ENCODE assay signal across 8 cellular contexts in the genomic region with DNA sequence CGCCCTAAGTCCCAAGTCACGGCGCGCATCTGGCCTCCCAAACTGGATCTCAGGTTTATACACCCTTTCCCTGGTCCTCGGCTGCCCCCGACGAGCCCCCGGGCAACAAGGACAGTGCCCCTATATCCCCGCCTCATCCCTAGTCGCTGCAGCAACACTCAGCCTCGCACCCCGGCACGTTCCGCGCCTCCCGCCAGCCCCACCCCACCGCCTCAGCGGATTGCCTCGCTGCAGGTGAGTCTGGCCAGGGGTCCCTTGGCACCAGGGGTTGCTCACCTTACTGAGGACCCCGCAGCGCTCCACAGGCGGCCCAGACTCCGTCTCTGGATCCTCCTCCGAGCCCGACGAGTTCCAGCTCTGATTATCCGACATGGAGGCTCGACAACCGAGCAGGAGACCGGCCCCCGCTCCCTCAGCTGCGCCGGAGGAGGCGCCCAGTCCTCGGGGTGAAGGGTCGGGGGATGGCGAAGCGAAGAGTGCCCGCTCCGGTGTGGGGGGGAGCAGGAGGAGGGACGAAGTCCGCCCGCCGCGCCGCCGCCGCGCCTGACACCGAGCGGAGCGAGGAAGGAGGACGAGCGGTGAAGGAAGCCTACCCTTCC. TPM values are rescaled to one million over a fixed set of nuclear protein-coding genes. Genes with fewer than 3 reads are reported as not detected.
A peak's percentile ranks its signal among the peaks of the same experiment; 100 is the strongest.
DNase-seq lines count a peak whose midpoint lies in the region; ATAC-seq and TF ChIP-seq lines count a peak whose summit lies in the region.

No MANE protein-coding gene starts in this region.

- POLR2A ChIA-PET in Panc1 (lab: Charles Lee) = interaction anchor here (0.6 to 0.9 kb wide), 3 partner anchors 110 to 172 kb away, joined by 3 to 12 read pairs (median 3); no protein-coding TSS in a partner anchor

- TF ChIP-seq POLR2A in adrenal gland (IDR thresholded peaks at IDR 0.05) = no peak

- 0 to 2% (median 0%) methylated on average over 16 to 54 of the region's 54 CpGs for WGBS in adrenal gland, 4 donors
- 0 to 1% (median 1%) methylated on average over 49 to 54 of the region's 54 CpGs for WGBS in psoas muscle, 3 donors

- in situ Hi-C loops in Panc1 (cut with HindIII; ENCODE audit: low pct_unique_long_range_greater_than_20kb, low sequenced_read_pairs) = no loop called here

- H3K36me3 ChIP-seq in Panc1 (ENCODE audit: control insufficient read depth, insufficient read depth, low read length) (no peaks in the 10 kb centered on the region; the same call in 1 of the 2 replicates), adrenal gland (replicated peaks in 1 of 2) (no peaks in the 10 kb centered on the region), psoas muscle (ENCODE audit: insufficient read depth in 1 of 2, low read depth in 1 of 2) (no peaks in the 10 kb centered on the region)

- DNase-seq in NCI-H146 (lab: John Stamatoyannopoulos, UW) = peak; percentile 63
- no peak for DNase-seq in NCI-H146 treated with DMSO at 0.1 percent for 48 hours (lab: John Stamatoyannopoulos, UW; ENCODE audit: unreplicated experiment)
- no peak for DNase-seq in Panc1 (ENCODE audit: low read depth, low spot score)
- peak; percentile 42 to 64 (median 60) for DNase-seq in adrenal gland
- DNase-seq in left ventricle myocardium superior = peak; percentile 62
- DNase-seq in psoas muscle = peak; percentile 50 to 77
- no peak for DNase-seq in NCI-H446 treated with DMSO at 0.1 percent for 48 hours (lab: John Stamatoyannopoulos, UW)

- H3K27me3 ChIP-seq in Panc1 (ENCODE audit: control insufficient read depth, insufficient read depth, low read length) (no peaks in the 10 kb centered on the region), adrenal gland (no peaks in the 10 kb centered on the region), psoas muscle (ENCODE audit: insufficient read depth in 3 of 3, low read length in 2 of 3) (no peaks in the 10 kb centered on the region)

- no TSS peak for BruUV-seq in Panc1 (replicated peaks; lab: Mats Ljungman, UMichigan)

- peaks cover 10% of the 10 kb centered on the region for H3K4me1 ChIP-seq in Panc1 (ENCODE audit: control insufficient read depth, insufficient read depth, low read length)
- peaks cover 4 to 47% of the 10 kb centered on the region in 2 donors for H3K4me1 ChIP-seq in adrenal gland (replicated peaks in 1 of 2)
- H3K4me1 ChIP-seq in psoas muscle = peaks cover 51% of the 10 kb centered on the region

- CTCF ChIA-PET in Panc1 (lab: Charles Lee) = no interaction called here

- H3K4me3 ChIP-seq in Panc1 (ENCODE audit: low read depth in 2 of 2, low read length in 2 of 2) = peak overlapping the region; percentile 87 to 98
- peak overlapping the region; percentile 79 to 87 (median 80) for H3K4me3 ChIP-seq in adrenal gland
- peak overlapping the region; percentile 86 for H3K4me3 ChIP-seq in psoas muscle

- ATAC-seq in HG02938 (IDR thresholded peaks at IDR 0.05; ENCODE audit: unreplicated experiment) (peak; percentile 28), Panc1 (peak; percentile 62), left ventricle myocardium superior (peak; percentile 69), psoas muscle (peak; percentile 39 to 67 (median 45))

- no peak for TF ChIP-seq CTCF in Panc1 (IDR thresholded peaks at IDR 0.05)
- no peak for TF ChIP-seq CTCF in adrenal gland (IDR thresholded peaks at IDR 0.05)
- TF ChIP-seq CTCF in psoas muscle (IDR thresholded peaks at IDR 0.05) = no peak

- H3K27ac ChIP-seq in Panc1 (ENCODE audit: low read length) (peak overlapping the region; percentile 87), adrenal gland (peak overlapping the region; percentile 4 to 95 (median 92)), psoas muscle (peak overlapping the region; percentile 96)

- no peaks in the 10 kb centered on the region for H3K9me3 ChIP-seq in Panc1 (ENCODE audit: control insufficient read depth, insufficient read depth, low read depth, low read length)
- H3K9me3 ChIP-seq in adrenal gland (replicated peaks in 1 of 3) = no peaks in the 10 kb centered on the region
- no peaks in the 10 kb centered on the region for H3K9me3 ChIP-seq in psoas muscle

- intact Hi-C loops in Panc1 (cut with micrococcal nuclease; ENCODE audit: unreplicated experiment) (loop anchor here (5.0 kb wide), 1 partner anchor 56 kb away; no protein-coding TSS in a partner anchor), adrenal gland (cut with DNase I) (loop anchor here in 1 of 2 donors (10.0 kb wide), 1 partner anchor 276 kb away; the partner anchor contains the start of gene ANKRD31), left ventricle myocardium superior (cut with micrococcal nuclease) (no loop called here), psoas muscle (cut with DNase I) (no loop called here)

RNA-seq across cellular contexts. Expression of gene CERT1, which starts 0.5 kb away (rescaled TPM):
- 26.7 TPM for total RNA-seq in Panc1 (2021; ENCODE audit: unreplicated experiment)
- polyA plus RNA-seq in Panc1 (2012; ENCODE audit: insufficient read length) = 20.3 TPM
- total RNA-seq in adrenal gland = 10 to 100 TPM; 30.6 to 67.6 (median 50.4) TPM
- polyA plus RNA-seq in adrenal gland = 10 to 100 TPM in 2 of 3 donors, 1 to 10 TPM in 1; 5.7 to 66.6 (median 13.2) TPM
- total RNA-seq in left ventricle myocardium superior = 29.3 TPM
- 10 to 100 TPM; 33.3 to 54.8 (median 49.6) TPM for total RNA-seq in psoas muscle
- polyA plus RNA-seq in psoas muscle = 10 to 100 TPM; 14.1 to 63.3 (median 19.5) TPM

RNA-seq across cellular contexts. Expression of gene POLK, which starts 0.8 kb away (rescaled TPM):
- total RNA-seq in Panc1 (2021; ENCODE audit: unreplicated experiment) = 21.3 TPM
- 6.3 TPM for polyA plus RNA-seq in Panc1 (2012; ENCODE audit: insufficient read length)
- 10 to 100 TPM; 16.7 to 63.6 (median 36.5) TPM for total RNA-seq in adrenal gland
- 10 to 100 TPM in 2 of 3 donors, 1 to 10 TPM in 1; 6.9 to 40.0 (median 10.7) TPM for polyA plus RNA-seq in adrenal gland
- 22.2 TPM for total RNA-seq in left ventricle myocardium superior
- 10 to 100 TPM; 18.9 to 29.9 (median 26.7) TPM for total RNA-seq in psoas muscle
- polyA plus RNA-seq in psoas muscle = 10 to 100 TPM in 1 of 3 donors, 1 to 10 TPM in 2; 4.9 to 17.8 (median 6.7) TPM

Comparison
In these comparisons a context has a peak if more than half of its experiments do, and no peak if none do; other contexts are left out.
1. DNase-seq: peak in NCI-H146 (single experiment), adrenal gland (7 of 7), left ventricle myocardium superior (single experiment) and psoas muscle (2 of 2); none in NCI-H146 treated with DMSO at 0.1 percent for 48 hours (single experiment), Panc1 (single experiment) and NCI-H446 treated with DMSO at 0.1 percent for 48 hours (single experiment).
2. Peak in every context shown above with its lines, with median percentiles within 50 percentile points of each other: ATAC-seq, H3K27ac ChIP-seq and H3K4me3 ChIP-seq.